In genomic region chr11:63738720-63739360, GRCh38 we compare ENCODE assay signal across 7 cellular contexts. TPM values are rescaled to one million over a fixed set of nuclear protein-coding genes. Genes with fewer than 3 reads are reported as not detected.
A peak's percentile ranks its signal among the peaks of the same experiment; 100 is the strongest.
DNase-seq lines count a peak whose midpoint lies in the region; ATAC-seq and TF ChIP-seq lines count a peak whose summit lies in the region.

No MANE protein-coding gene starts in this region.

- ATAC-seq in HG03469 (IDR thresholded peaks at IDR 0.05; ENCODE audit: unreplicated experiment), result no peak

- TF ChIP-seq CTCF in GM12864 (IDR thresholded peaks at IDR 0.05; ENCODE audit: low read depth, low read length, missing control alignments) (peak; percentile 78), astrocyte of the spinal cord (IDR thresholded peaks at IDR 0.05; ENCODE audit: low read depth, low read length) (peak; percentile 97)

- in situ Hi-C loops in astrocyte of the spinal cord (cut with HindIII; ENCODE audit: low sequenced_read_pairs), result no loop called here

- H3K9me3 Mint-ChIP-seq in immature natural killer cell, result no peaks in the 10 kb centered on the region

- H3K27ac Mint-ChIP-seq in immature natural killer cell, result peak overlapping the region in 2 of 6 donors; percentile 32 to 51

- no peaks in the 10 kb centered on the region for H3K36me3 Mint-ChIP-seq in immature natural killer cell

- peaks cover 2 to 5% of the 10 kb centered on the region in 2 donors for H3K4me1 Mint-ChIP-seq in immature natural killer cell

- no peaks in the 10 kb centered on the region for H3K27me3 Mint-ChIP-seq in immature natural killer cell (ENCODE audit: low read depth in 3 of 3)

- no peak overlapping the region for H3K4me3 Mint-ChIP-seq in immature natural killer cell

- H3K4me3 ChIP-seq in GM12864 (ENCODE audit: low read depth, low read length), result no peak overlapping the region
- H3K4me3 ChIP-seq in astrocyte of the spinal cord (ENCODE audit: low read depth, low read length), result no peak overlapping the region

- DNase-seq in GM12864 (ENCODE audit: low read depth) (peak; percentile 33), NCI-H146 (lab: John Stamatoyannopoulos, UW) (peak; percentile 44), T1000 (lab: John Stamatoyannopoulos, UW) (peak; percentile 65), astrocyte of the spinal cord (ENCODE audit: low read depth, low spot score) (peak; percentile 88), immature natural killer cell (peak; percentile 45 to 50 (median 48))
- peak; percentile 75 for DNase-seq in stimulated activated CD4-positive, alpha-beta T cell treated with anti-CD3 and anti-CD28 coated beads, Interleukin-15, amount 100 ng/mL, for 24 hours

RNA-seq across cellular contexts. Expression of gene ZFTA, which starts 29.7 kb away (rescaled TPM):
- polyA plus RNA-seq in immature natural killer cell, result under 1 TPM in 2 of 3 donors, not detected in 1; 0.11 to 0.12 TPM

RNA-seq across cellular contexts. Expression of gene RTN3, which starts 57.5 kb away (rescaled TPM):
- polyA plus RNA-seq in immature natural killer cell, result 10 to 100 TPM; 47.8 to 87.9 (median 62.6) TPM

Comparison
In these comparisons a context has a peak if more than half of its experiments do, and no peak if none do; other contexts are left out.
1. DNase-seq: peak in every context shown above with its lines; median percentile 88 in astrocyte of the spinal cord; 75 in stimulated activated CD4-positive, alpha-beta T cell treated with anti-CD3 and anti-CD28 coated beads, Interleukin-15, amount 100 ng/mL, for 24 hours; 65 in T1000; 48 in immature natural killer cell; 44 in NCI-H146; 33 in GM12864.